ENCODE assay signal across 22 cellular contexts in genomic region chrX:10040961-10041360, GRCh38.
A peak's percentile ranks its signal among the peaks of the same experiment; 100 is the strongest.
DNase-seq lines count a peak whose midpoint lies in the region; ATAC-seq and TF ChIP-seq lines count a peak whose summit lies in the region.
"Had no signal": no experiment of that assay in that cellular context is flagged by ENCODE, and none has a peak within 500 bp of the region (broad histone marks: within the 10 kb centered on the region; RNA-seq: fewer than 3 reads in every experiment).

No MANE protein-coding gene starts in this region.

- peak overlapping the region; percentile 24 for H3K9ac ChIP-seq in iPS-15b (ENCODE audit: low read depth, low read length)
- H3K9ac ChIP-seq: BLaER1, KMS-11 had no signal

- intact Hi-C loops in sciatic nerve (cut with DNase I), result no loop called here
- intact Hi-C loops in naive thymus-derived CD4-positive, alpha-beta T cell (cut with micrococcal nuclease), result no loop called here

- H3K27ac Mint-ChIP-seq in GM23338, result peak overlapping the region; percentile 90
- peak overlapping the region; percentile 94 for H3K27ac Mint-ChIP-seq in WTC11
- no peak overlapping the region for H3K27ac Mint-ChIP-seq in naive thymus-derived CD4-positive, alpha-beta T cell
- no peak overlapping the region for H3K27ac Mint-ChIP-seq in activated CD4-positive, alpha-beta T cell treated with anti-CD3 and anti-CD28 coated beads, Interleukin-2, amount 10 ng/mL, durations not matched to agents 7 days and 5 days
- H3K27ac Mint-ChIP-seq: CD4-positive, alpha-beta T cell had no signal

- no peaks in the 10 kb centered on the region for H3K9me2 ChIP-seq in GM23338 (ENCODE audit: insufficient read depth)

- no peaks in the 10 kb centered on the region for H4K20me1 ChIP-seq in GM23338 (replicated peaks; ENCODE audit: insufficient read depth)
- H4K20me1 ChIP-seq: BLaER1 had no signal

- ATAC-seq in GM23338 (peak; percentile 23; the same call in 2 of the 3 replicates), WTC11 (peak; percentile 25), sciatic nerve (no peak)
- ATAC-seq in naive thymus-derived CD4-positive, alpha-beta T cell, result no peak
- ATAC-seq: SK-N-SH treated with all-trans-retinoic acid at 6 μM for 48 hours had no signal

- H3K36me3 Mint-ChIP-seq in GM23338 (ENCODE audit: low read depth) (peaks cover 6% of the 10 kb centered on the region), WTC11 (peaks cover 6% of the 10 kb centered on the region)
- H3K36me3 Mint-ChIP-seq in naive thymus-derived CD4-positive, alpha-beta T cell, result no peaks in the 10 kb centered on the region
- H3K36me3 Mint-ChIP-seq in activated CD4-positive, alpha-beta T cell treated with anti-CD3 and anti-CD28 coated beads, Interleukin-2, amount 10 ng/mL, durations not matched to agents 7 days and 5 days (ENCODE audit: low read depth), result no peaks in the 10 kb centered on the region

- H3K9me3 ChIP-seq in iPS-15b (ENCODE audit: control insufficient read depth, insufficient read depth, low read length), result peaks cover 4% of the 10 kb centered on the region
- H3K9me3 ChIP-seq in naive thymus-derived CD4-positive, alpha-beta T cell (ENCODE audit: control insufficient read depth in 2 of 3, low read length in 3 of 3), result no peaks in the 10 kb centered on the region
- H3K9me3 ChIP-seq: BLaER1 had no signal

- DNase-seq in GM23338 (ENCODE audit: low spot score), result no peak
- no peak for DNase-seq in WTC11 (ENCODE audit: low spot score)
- peak; percentile 28 for DNase-seq in sciatic nerve (ENCODE audit: low spot score)
- DNase-seq in hepatic stellate cell (ENCODE audit: low spot score), result no peak
- no peak for DNase-seq in naive thymus-derived CD4-positive, alpha-beta T cell
- no peak for DNase-seq in activated CD4-positive, alpha-beta T cell treated with anti-CD3 and anti-CD28 coated beads, Interleukin-2, amount 10 ng/mL, durations not matched to agents 7 days and 5 days
- DNase-seq: CD4-positive, alpha-beta T cell; COR-L47; DMS79; NCI-H1105; NCI-H146; NCI-H2029; NCI-H2227 treated with DMSO at 0.1 percent for 48 hours; NCI-H510A; NCI-H748 treated with DMSO at 0.1 percent for 48 hours; PC-9; RPMI8226; SIG-M5 had no signal

- H3K9me3 Mint-ChIP-seq in GM23338 (no peaks in the 10 kb centered on the region), WTC11 (no peaks in the 10 kb centered on the region)
- H3K9me3 Mint-ChIP-seq in naive thymus-derived CD4-positive, alpha-beta T cell, result no peaks in the 10 kb centered on the region
- no peaks in the 10 kb centered on the region for H3K9me3 Mint-ChIP-seq in activated CD4-positive, alpha-beta T cell treated with anti-CD3 and anti-CD28 coated beads, Interleukin-2, amount 10 ng/mL, durations not matched to agents 7 days and 5 days
- H3K9me3 Mint-ChIP-seq: CD4-positive, alpha-beta T cell had no signal

- H3K27me3 Mint-ChIP-seq in GM23338 (ENCODE audit: insufficient read depth, low read depth, poor library complexity) (no peaks in the 10 kb centered on the region), WTC11 (ENCODE audit: low read depth) (no peaks in the 10 kb centered on the region)
- no peaks in the 10 kb centered on the region for H3K27me3 Mint-ChIP-seq in naive thymus-derived CD4-positive, alpha-beta T cell
- no peaks in the 10 kb centered on the region for H3K27me3 Mint-ChIP-seq in activated CD4-positive, alpha-beta T cell treated with anti-CD3 and anti-CD28 coated beads, Interleukin-2, amount 10 ng/mL, durations not matched to agents 7 days and 5 days
- H3K27me3 Mint-ChIP-seq: CD4-positive, alpha-beta T cell had no signal

- H3K79me2 ChIP-seq in GM23338 (replicated peaks; ENCODE audit: insufficient read depth), result peaks cover 37% of the 10 kb centered on the region

- H3K4me1 Mint-ChIP-seq in GM23338 (peaks cover 21% of the 10 kb centered on the region), WTC11 (peaks cover 58% of the 10 kb centered on the region)
- peaks cover 0 to 2% (median 0%) of the 10 kb centered on the region in 7 donors for H3K4me1 Mint-ChIP-seq in naive thymus-derived CD4-positive, alpha-beta T cell
- no peaks in the 10 kb centered on the region for H3K4me1 Mint-ChIP-seq in activated CD4-positive, alpha-beta T cell treated with anti-CD3 and anti-CD28 coated beads, Interleukin-2, amount 10 ng/mL, durations not matched to agents 7 days and 5 days

- peak overlapping the region; percentile 28; the same call in 1 of the 2 replicates for H3K4me2 ChIP-seq in GM23338
- H3K4me2 ChIP-seq: KMS-11, PC-9 had no signal

- TF ChIP-seq CTCF in GM23338 (conservative IDR thresholded peaks at IDR 0.05; ENCODE audit: low read depth in 2 of 2), result no peak
- TF ChIP-seq CTCF in WTC11 (IDR thresholded peaks at IDR 0.05), result no peak

- no peaks in the 10 kb centered on the region for H3F3A ChIP-seq in GM23338 (replicated peaks; ENCODE audit: low read depth)

- POLR2A ChIA-PET in WTC11 (lab: Charles Lee), result interaction anchor here (0.7 to 1.0 kb wide), 2 partner anchors 27 to 29 kb away, joined by 3 read pairs; no protein-coding TSS in a partner anchor
- POLR2A ChIA-PET in naive thymus-derived CD4-positive, alpha-beta T cell (lab: Charles Lee), result no interaction called here
- POLR2A ChIA-PET in activated CD4-positive, alpha-beta T cell treated with anti-CD3 and anti-CD28 coated beads, Interleukin-2, amount 10 ng/mL, durations not matched to agents 7 days and 5 days (lab: Charles Lee), result no interaction called here

- no peak overlapping the region for H3K4me3 ChIP-seq in GM23338
- H3K4me3 ChIP-seq in iPS-15b (ENCODE audit: low read depth, low read length), result no peak overlapping the region
- no peak overlapping the region for H3K4me3 ChIP-seq in naive thymus-derived CD4-positive, alpha-beta T cell (ENCODE audit: low read length)
- H3K4me3 ChIP-seq: BLaER1, PC-9 had no signal

- H3K36me3 ChIP-seq in GM23338 (ENCODE audit: insufficient read depth) (no peaks in the 10 kb centered on the region), iPS-15b (ENCODE audit: control insufficient read depth, insufficient read depth, low read length) (no peaks in the 10 kb centered on the region)
- H3K36me3 ChIP-seq in naive thymus-derived CD4-positive, alpha-beta T cell (ENCODE audit: control insufficient read depth in 2 of 3, insufficient read depth in 3 of 3, low read length in 3 of 3), result no peaks in the 10 kb centered on the region
- H3K36me3 ChIP-seq: BLaER1 had no signal

- H3K27ac ChIP-seq in GM23338 (ENCODE audit: low read depth), result peak overlapping the region; percentile 92
- no peak overlapping the region for H3K27ac ChIP-seq in naive thymus-derived CD4-positive, alpha-beta T cell (ENCODE audit: low read depth, low read length)
- H3K27ac ChIP-seq: BLaER1, KMS-11 had no signal

- no peaks in the 10 kb centered on the region for H3K27me3 ChIP-seq in GM23338 (ENCODE audit: insufficient read depth)
- H3K27me3 ChIP-seq in iPS-15b (ENCODE audit: control insufficient read depth, insufficient read depth, low read length), result no peaks in the 10 kb centered on the region
- no peaks in the 10 kb centered on the region for H3K27me3 ChIP-seq in naive thymus-derived CD4-positive, alpha-beta T cell (ENCODE audit: control insufficient read depth in 2 of 2, insufficient read depth in 2 of 2, low read length in 2 of 2)
- H3K27me3 ChIP-seq: BLaER1 had no signal

- H3K4me1 ChIP-seq in GM23338 (ENCODE audit: insufficient read depth) (peaks cover 12% of the 10 kb centered on the region), iPS-15b (ENCODE audit: control insufficient read depth, insufficient read depth, low read length) (peaks cover 6% of the 10 kb centered on the region)
- no peaks in the 10 kb centered on the region for H3K4me1 ChIP-seq in naive thymus-derived CD4-positive, alpha-beta T cell (ENCODE audit: control insufficient read depth in 2 of 2, insufficient read depth in 2 of 2, low read length in 2 of 2)

- no peak overlapping the region for H2AFZ ChIP-seq in GM23338
- H2AFZ ChIP-seq: PC-9 had no signal

- CTCF ChIA-PET in WTC11 (lab: Charles Lee), result interaction anchor here (1.0 to 2.1 kb wide), 5 partner anchors 9 to 79 kb away, joined by 3 to 6 read pairs (median 4); no protein-coding TSS in a partner anchor
- CTCF ChIA-PET in naive thymus-derived CD4-positive, alpha-beta T cell (lab: Charles Lee), result no interaction called here
- CTCF ChIA-PET in activated CD4-positive, alpha-beta T cell treated with anti-CD3 and anti-CD28 coated beads, Interleukin-2, amount 10 ng/mL, durations not matched to agents 7 days and 5 days (lab: Charles Lee), result interaction anchor here (1.3 kb wide), 1 partner anchor 10 kb away, joined by 7 read pairs; no protein-coding TSS in a partner anchor

- H3K4me3 Mint-ChIP-seq in GM23338 (peak overlapping the region; percentile 42; the same call in 2 of the 3 replicates), WTC11 (0 out of 2 replicates have a peak overlapping the region, but pooled peaks have one; percentile 20)
- no peak overlapping the region for H3K4me3 Mint-ChIP-seq in naive thymus-derived CD4-positive, alpha-beta T cell
- H3K4me3 Mint-ChIP-seq in activated CD4-positive, alpha-beta T cell treated with anti-CD3 and anti-CD28 coated beads, Interleukin-2, amount 10 ng/mL, durations not matched to agents 7 days and 5 days, result no peak overlapping the region
- H3K4me3 Mint-ChIP-seq: CD4-positive, alpha-beta T cell had no signal

TF ChIP-seq in GM23338, 12 proteins besides CTCF, POLR2A, EP300 and RAD21 (continues in another document):
- TF ChIP-seq ZNF114 (CRISPR knock-in tag; IDR thresholded peaks at IDR 0.05), result no peak
- TF ChIP-seq NANOG (IDR thresholded peaks at IDR 0.05; ENCODE audit: borderline replicate concordance), result no peak
- no peak for TF ChIP-seq ETS1 (IDR thresholded peaks at IDR 0.05)

TF ChIP-seq in WTC11, 78 proteins besides CTCF, POLR2A, EP300 and RAD21 (continues in another document):
- TF ChIP-seq NFE2L1 (CRISPR knock-in tag; IDR thresholded peaks at IDR 0.05) (no peak), ATF6 (CRISPR knock-in tag; IDR thresholded peaks at IDR 0.05) (no peak), MAX (CRISPR knock-in tag; IDR thresholded peaks at IDR 0.05) (no peak), ZNF416 (CRISPR knock-in tag; IDR thresholded peaks at IDR 0.05) (no peak), ZNF263 (CRISPR knock-in tag; IDR thresholded peaks at IDR 0.05; ENCODE audit: low read depth) (no peak)

Comparison
In these comparisons a context has a peak if more than half of its experiments do, and no peak if none do; other contexts are left out.
1. ATAC-seq: peak in GM23338 (single experiment) and WTC11 (single experiment); none in sciatic nerve (single experiment) and naive thymus-derived CD4-positive, alpha-beta T cell (single experiment).
2. H3K27ac Mint-ChIP-seq: peak in GM23338 (single experiment) and WTC11 (single experiment); none in naive thymus-derived CD4-positive, alpha-beta T cell (0 of 9) and activated CD4-positive, alpha-beta T cell treated with anti-CD3 and anti-CD28 coated beads, Interleukin-2, amount 10 ng/mL, durations not matched to agents 7 days and 5 days (single experiment).
3. H3K4me3 Mint-ChIP-seq: peak in GM23338 (single experiment) and WTC11 (single experiment); none in naive thymus-derived CD4-positive, alpha-beta T cell (0 of 10) and activated CD4-positive, alpha-beta T cell treated with anti-CD3 and anti-CD28 coated beads, Interleukin-2, amount 10 ng/mL, durations not matched to agents 7 days and 5 days (single experiment).